In genomic region chr6:44503471-44503870, GRCh38 we compare ENCODE assay signal across 14 cellular contexts.
DNase-seq lines count a peak whose midpoint lies in the region; TF ChIP-seq lines count a peak whose summit lies in the region.
"Had no signal": no experiment of that assay in that cellular context is flagged by ENCODE, and none has a peak within 500 bp of the region (broad histone marks: within the 10 kb centered on the region; RNA-seq: fewer than 3 reads in every experiment).

No MANE protein-coding gene starts in this region.

- TF ChIP-seq CTCF in osteocyte (IDR thresholded peaks at IDR 0.05), result no peak

- H3K27me3 Mint-ChIP-seq in osteocyte (ENCODE audit: unreplicated experiment), result peaks cover 10% of the 10 kb centered on the region
- H3K27me3 Mint-ChIP-seq: CD4-positive, CD25-positive, alpha-beta regulatory T cell had no signal

- no peaks in the 10 kb centered on the region for H3K4me1 Mint-ChIP-seq in osteocyte (ENCODE audit: unreplicated experiment)
- H3K4me1 Mint-ChIP-seq: B cell; CD4-positive, CD25-positive, alpha-beta regulatory T cell had no signal

- H3K27ac Mint-ChIP-seq in osteocyte (ENCODE audit: unreplicated experiment), result no peak overlapping the region
- H3K27ac Mint-ChIP-seq: B cell; CD4-positive, CD25-positive, alpha-beta regulatory T cell; CD8-positive, alpha-beta T cell; GM23338; H9 had no signal

- no peaks in the 10 kb centered on the region for H3K36me3 Mint-ChIP-seq in osteocyte (ENCODE audit: unreplicated experiment)
- H3K36me3 Mint-ChIP-seq: CD4-positive, CD25-positive, alpha-beta regulatory T cell; CD8-positive, alpha-beta T cell had no signal

- H3K9me3 Mint-ChIP-seq in osteocyte (ENCODE audit: unreplicated experiment), result no peaks in the 10 kb centered on the region
- H3K9me3 Mint-ChIP-seq: CD4-positive, CD25-positive, alpha-beta regulatory T cell; CD8-positive, alpha-beta T cell; GM23338; H9 had no signal

- DNase-seq in activated CD8-positive, alpha-beta memory T cell treated with anti-CD3 and anti-CD28 coated beads for 24 hours, result peak; percentile 28
- no peak for DNase-seq in activated CD8-positive, alpha-beta memory T cell treated with anti-CD3 and anti-CD28 coated beads, Interleukin-2, amount 50 U/mL, for 4 hours
- DNase-seq in amniotic epithelial cell (ENCODE audit: low read depth), result peak; percentile 23
- peak; percentile 17 for DNase-seq in osteocyte (ENCODE audit: extremely low spot score, unreplicated experiment)
- DNase-seq in amygdala (lab: John Stamatoyannopoulos, UW), result no peak
- no peak for DNase-seq in T-helper 9 cell
- DNase-seq: Caco-2; CD4-positive, CD25-positive, alpha-beta regulatory T cell; CD8-positive, alpha-beta T cell; DMS153; DND-41 had no signal

- no peak overlapping the region for H3K4me3 Mint-ChIP-seq in osteocyte (ENCODE audit: unreplicated experiment)
- H3K4me3 Mint-ChIP-seq: B cell; CD4-positive, CD25-positive, alpha-beta regulatory T cell; CD8-positive, alpha-beta T cell; GM23338; H9 had no signal

Comparison
In these comparisons a context has a peak if more than half of its experiments do, and no peak if none do; other contexts are left out.
1. DNase-seq: peak in activated CD8-positive, alpha-beta memory T cell treated with anti-CD3 and anti-CD28 coated beads for 24 hours (single experiment), amniotic epithelial cell (single experiment) and osteocyte (single experiment); none in activated CD8-positive, alpha-beta memory T cell treated with anti-CD3 and anti-CD28 coated beads, Interleukin-2, amount 50 U/mL, for 4 hours (single experiment), amygdala (0 of 56) and T-helper 9 cell (single experiment).